Comparison of ENCODE assay signal across 33 cellular contexts in the genomic region with DNA sequence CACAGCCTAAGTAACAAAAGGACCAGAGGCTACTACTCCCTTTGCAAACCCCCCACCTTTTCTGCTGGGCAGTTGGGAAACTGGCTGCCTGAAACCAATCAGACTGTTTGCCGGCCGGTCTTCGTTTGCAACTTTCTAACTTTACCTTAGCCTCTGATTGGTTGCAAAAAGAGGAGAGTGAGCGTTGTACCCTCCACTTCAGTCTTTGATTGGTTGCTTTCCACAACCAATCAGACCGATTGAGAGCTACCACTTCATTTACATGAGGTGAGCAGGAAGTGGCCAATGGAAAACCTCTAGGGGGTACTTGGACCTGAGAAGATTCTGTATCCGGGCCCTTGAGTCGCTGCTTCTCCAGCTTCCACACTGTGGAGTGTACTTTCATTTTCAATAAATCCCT.
"Had no signal": no experiment of that assay in that cellular context is flagged by ENCODE, and none has a peak within 500 bp of the region (broad histone marks: within the 10 kb centered on the region; RNA-seq: fewer than 3 reads in every experiment).

No MANE protein-coding gene starts in this region.

- ATAC-seq: activated CD4-positive, CD25-positive, alpha-beta regulatory T cell treated with anti-CD3 and anti-CD28 coated beads, Interleukin-2, amount 50 U/mL, for 24 hours; heart right ventricle; naive thymus-derived CD4-positive, alpha-beta T cell; pancreas; psoas muscle; stimulated activated memory B cell treated with anti-CD40 and anti-IgM and Interleukin-4, amounts not matched to agents 10 μg/mL and 1 μg/mL and 100 μg/mL, for 72 hours; stimulated activated naive CD8-positive, alpha-beta T cell treated with anti-CD3 and anti-CD28 coated beads, Interleukin-15, amount 100 ng/mL, for 72 hours; upper lobe of right lung had no signal

- H3K27me3 Mint-ChIP-seq: activated naive CD8-positive, alpha-beta T cell treated with anti-CD3 and anti-CD28 coated beads for 36 hours; brain; stimulated activated memory B cell treated with anti-CD40 and anti-IgM and Interleukin-4, amounts not matched to agents 10 μg/mL and 1 μg/mL and 100 μg/mL, for 72 hours; stimulated activated naive CD8-positive, alpha-beta T cell treated with anti-CD3 and anti-CD28 coated beads, Interleukin-15, amount 100 ng/mL, for 72 hours had no signal

- H3K36me3 Mint-ChIP-seq: activated naive CD8-positive, alpha-beta T cell treated with anti-CD3 and anti-CD28 coated beads for 36 hours; brain; naive thymus-derived CD4-positive, alpha-beta T cell; stimulated activated memory B cell treated with anti-CD40 and anti-IgM and Interleukin-4, amounts not matched to agents 10 μg/mL and 1 μg/mL and 100 μg/mL, for 72 hours had no signal

- H3K4me3 ChIP-seq: adrenal gland, ascending aorta, cardiac muscle cell, colonic mucosa, esophagus squamous epithelium, heart right ventricle, pancreas, psoas muscle, smooth muscle cell, tibial artery, upper lobe of right lung had no signal

- H3K9me3 Mint-ChIP-seq: activated naive CD4-positive, alpha-beta T cell treated with anti-CD3 and anti-CD28 coated beads for 36 hours; activated naive CD8-positive, alpha-beta T cell treated with anti-CD3 and anti-CD28 coated beads for 36 hours; brain; naive thymus-derived CD4-positive, alpha-beta T cell; stimulated activated memory B cell treated with anti-CD40 and anti-IgM and Interleukin-4, amounts not matched to agents 10 μg/mL and 1 μg/mL and 100 μg/mL, for 72 hours; stimulated activated naive CD8-positive, alpha-beta T cell treated with anti-CD3 and anti-CD28 coated beads, Interleukin-15, amount 100 ng/mL, for 72 hours had no signal

- DNase-seq: activated CD4-positive, alpha-beta T cell treated with anti-CD3 and anti-CD28 coated beads for 48 hours; activated CD4-positive, alpha-beta T cell treated with anti-CD3 and anti-CD28 coated beads, Interleukin-2, amount 50 U/mL, for 48 hours; activated CD8-positive, alpha-beta memory T cell treated with anti-CD3 and anti-CD28 coated beads for 24 hours; activated effector memory CD4-positive, alpha-beta T cell treated with Interleukin-2 at 50 U/mL for 16 hours; activated naive CD4-positive, alpha-beta T cell treated with anti-CD3 and anti-CD28 coated beads for 36 hours; activated naive CD8-positive, alpha-beta T cell treated with anti-CD3 and anti-CD28 coated beads for 36 hours; adrenal gland; cerebellar nuclear complex; colonic mucosa; effector CD8-positive, alpha-beta T cell; esophagus squamous epithelium; foreskin melanocyte; heart right ventricle; midbrain; naive thymus-derived CD4-positive, alpha-beta T cell; nucleus accumbens; pancreas; psoas muscle; stimulated activated CD4-positive, alpha-beta T cell treated with anti-CD3 and anti-CD28 coated beads, Interleukin-1b, Interleukin-23, amount 100 ng/mL, for 48 hours; stimulated activated CD4-positive, alpha-beta T cell treated with anti-CD3 and anti-CD28 coated beads, Interleukin-4, amount 100 ng/mL, for 4 hours; stimulated activated CD8-positive, alpha-beta memory T cell treated with anti-CD3 and anti-CD28 coated beads, Interleukin-4, amount 100 ng/mL, for 48 hours; stimulated activated naive CD8-positive, alpha-beta T cell treated with anti-CD3 and anti-CD28 coated beads, Interleukin-15, amount 100 ng/mL, for 72 hours; substantia nigra; T-helper 2 cell; tibial artery; upper lobe of right lung had no signal

- H3K27ac Mint-ChIP-seq: activated naive CD4-positive, alpha-beta T cell treated with anti-CD3 and anti-CD28 coated beads for 36 hours; activated naive CD8-positive, alpha-beta T cell treated with anti-CD3 and anti-CD28 coated beads for 36 hours; brain; naive thymus-derived CD4-positive, alpha-beta T cell; stimulated activated memory B cell treated with anti-CD40 and anti-IgM and Interleukin-4, amounts not matched to agents 10 μg/mL and 1 μg/mL and 100 μg/mL, for 72 hours had no signal

- H3K9me3 ChIP-seq: adrenal gland, ascending aorta, colonic mucosa, esophagus squamous epithelium, heart right ventricle, pancreas, psoas muscle, tibial artery, upper lobe of right lung had no signal

- H3K36me3 ChIP-seq: adrenal gland, ascending aorta, cardiac muscle cell, colonic mucosa, esophagus squamous epithelium, heart right ventricle, pancreas, tibial artery, upper lobe of right lung had no signal

- H3K4me3 Mint-ChIP-seq: activated naive CD4-positive, alpha-beta T cell treated with anti-CD3 and anti-CD28 coated beads for 36 hours; activated naive CD8-positive, alpha-beta T cell treated with anti-CD3 and anti-CD28 coated beads for 36 hours; brain; naive thymus-derived CD4-positive, alpha-beta T cell; stimulated activated memory B cell treated with anti-CD40 and anti-IgM and Interleukin-4, amounts not matched to agents 10 μg/mL and 1 μg/mL and 100 μg/mL, for 72 hours; stimulated activated naive CD8-positive, alpha-beta T cell treated with anti-CD3 and anti-CD28 coated beads, Interleukin-15, amount 100 ng/mL, for 72 hours had no signal

- H3K27ac ChIP-seq: adrenal gland, ascending aorta, cardiac muscle cell, colonic mucosa, epithelial cell of prostate, esophagus squamous epithelium, heart right ventricle, pancreas, psoas muscle, tibial artery, upper lobe of right lung had no signal

- H3K4me2 ChIP-seq: smooth muscle cell had no signal

- H3K4me1 Mint-ChIP-seq: activated naive CD8-positive, alpha-beta T cell treated with anti-CD3 and anti-CD28 coated beads for 36 hours; naive thymus-derived CD4-positive, alpha-beta T cell; stimulated activated naive CD8-positive, alpha-beta T cell treated with anti-CD3 and anti-CD28 coated beads, Interleukin-15, amount 100 ng/mL, for 72 hours had no signal

- H3K4me1 ChIP-seq: adrenal gland, ascending aorta, colonic mucosa, heart right ventricle, pancreas, psoas muscle, tibial artery, upper lobe of right lung had no signal

- H3K27me3 ChIP-seq: adrenal gland, ascending aorta, cardiac muscle cell, colonic mucosa, esophagus squamous epithelium, heart right ventricle, pancreas, tibial artery, upper lobe of right lung had no signal
